ENCODE assay signal across 9 cellular contexts in the genomic region with DNA sequence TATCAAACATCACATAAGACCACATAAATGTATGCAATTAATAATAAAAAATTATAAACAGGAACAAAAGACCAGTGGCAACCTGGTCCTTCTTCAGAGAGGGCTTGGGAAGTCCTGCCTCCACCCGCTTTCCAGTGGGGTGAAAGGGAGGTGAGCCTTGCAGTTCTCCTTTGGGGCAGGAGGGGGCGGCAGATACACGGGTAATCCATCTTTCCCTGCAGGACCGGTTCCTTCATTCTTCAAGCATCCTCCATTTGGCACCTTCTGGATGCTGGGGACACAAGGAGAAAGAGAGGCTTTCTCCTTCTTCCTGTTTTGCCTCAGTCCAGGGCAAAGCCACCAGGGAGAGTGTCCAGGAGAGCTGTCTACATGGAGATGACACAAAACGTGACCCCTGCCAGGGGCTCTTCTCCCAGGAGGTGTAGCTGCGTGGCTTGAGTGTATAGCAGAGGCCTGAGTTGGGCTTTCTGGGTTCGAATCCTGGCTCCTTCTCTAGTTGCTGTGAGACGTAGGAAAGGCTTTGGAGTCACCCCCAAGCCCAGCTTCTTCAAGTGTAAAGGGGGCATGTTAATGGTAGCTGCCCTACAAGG. TPM values are rescaled to one million over a fixed set of nuclear protein-coding genes. Genes with fewer than 3 reads are reported as not detected.
A peak's percentile ranks its signal among the peaks of the same experiment; 100 is the strongest.
DNase-seq lines count a peak whose midpoint lies in the region; ATAC-seq and TF ChIP-seq lines count a peak whose summit lies in the region.
"Had no signal": no experiment of that assay in that cellular context is flagged by ENCODE, and none has a peak within 500 bp of the region (broad histone marks: within the 10 kb centered on the region; RNA-seq: fewer than 3 reads in every experiment).

No MANE protein-coding gene starts in this region.

- H3K27me3 ChIP-seq in ascending aorta, result no peaks in the 10 kb centered on the region
- H3K27me3 ChIP-seq in gastrocnemius medialis, result no peaks in the 10 kb centered on the region

- H3K9me3 ChIP-seq in ascending aorta (peaks cover 0 to 7% of the 10 kb centered on the region in 2 donors), gastrocnemius medialis (no peaks in the 10 kb centered on the region)

- POLR2A ChIA-PET in GM10248 (lab: Yijun Ruan, JAX), result no interaction called here

- H3K36me3 ChIP-seq in ascending aorta (no peaks in the 10 kb centered on the region), gastrocnemius medialis (no peaks in the 10 kb centered on the region)

- no peak overlapping the region for H3K27ac ChIP-seq in ascending aorta
- H3K27ac ChIP-seq in gastrocnemius medialis, result no peak overlapping the region
- H3K27ac ChIP-seq: epithelial cell of prostate had no signal

- TF ChIP-seq CTCF in GM10248 (IDR thresholded peaks at IDR 0.05; ENCODE audit: control extremely low read depth, extremely low read depth, low read depth, missing control alignments), result peak; percentile 95
- peak; percentile 82 to 93 (median 92) for TF ChIP-seq CTCF in ascending aorta (IDR thresholded peaks at IDR 0.05)
- TF ChIP-seq CTCF in gastrocnemius medialis (IDR thresholded peaks at IDR 0.05 in 4 of 5, conservative IDR thresholded peaks at IDR 0.05 in 1 of 5), result peak; percentile 79 to 93 (median 88)

- in situ Hi-C loops in gastrocnemius medialis (cut with MboI; ENCODE audit: low sequenced_read_pairs in 4 of 4), result loop anchor here in 3 of 4 donors (10.0 kb wide), 1 partner anchor 1009 kb away; no protein-coding TSS in a partner anchor

- CTCF ChIA-PET in GM10248 (lab: Yijun Ruan, JAX), result interaction anchor here (0.7 to 4.6 kb wide), 20 partner anchors 9 to 1964 kb away, joined by 3 to 24 read pairs (median 4); no protein-coding TSS in a partner anchor

- H3K4me3 ChIP-seq in ascending aorta (no peak overlapping the region), gastrocnemius medialis (no peak overlapping the region)

- peak; percentile 81 to 90 for ATAC-seq in gastrocnemius medialis
- ATAC-seq in GM18520 (IDR thresholded peaks at IDR 0.05; ENCODE audit: unreplicated experiment), result no peak
- no peak for ATAC-seq in HG03460 (IDR thresholded peaks at IDR 0.05; ENCODE audit: unreplicated experiment)

- DNase-seq in GM10248 (ENCODE audit: extremely low spot score), result peak; percentile 70
- DNase-seq in NCI-H1092 (lab: John Stamatoyannopoulos, UW), result peak; percentile 39
- peak; percentile 40 for DNase-seq in T-helper 22 cell (ENCODE audit: low read depth)
- peak; percentile 18 to 83 for DNase-seq in ascending aorta (ENCODE audit: low spot score in 2 of 2)
- peak; percentile 80 for DNase-seq in hepatic stellate cell (ENCODE audit: low spot score)
- peak; percentile 45 to 70 for DNase-seq in gastrocnemius medialis

- intact Hi-C loops in ascending aorta (cut with DNase I) (loop anchor here (2.0 to 5.0 kb wide), 2 partner anchors 176 to 1013 kb away; no protein-coding TSS in a partner anchor), gastrocnemius medialis (cut with DNase I; ENCODE audit: low total_unique reads) (loop anchor here (2.0 to 10.0 kb wide), 2 partner anchors 119 to 1013 kb away; no protein-coding TSS in a partner anchor)

- no peak for TF ChIP-seq POLR2A in gastrocnemius medialis (IDR thresholded peaks at IDR 0.05)

- H3K4me1 ChIP-seq in ascending aorta (no peaks in the 10 kb centered on the region), gastrocnemius medialis (no peaks in the 10 kb centered on the region)

RNA-seq across cellular contexts. Expression of gene RPLP1, which starts 23.2 kb away (rescaled TPM):
- total RNA-seq in ascending aorta (379 TPM), gastrocnemius medialis (1,000 to 10,000 TPM in 1 of 4 donors, 100 to 1,000 TPM in 3; 849 to 1,174 (median 925) TPM)

Comparison
In these comparisons a context has a peak if more than half of its experiments do, and no peak if none do; other contexts are left out.
1. ATAC-seq: peak in gastrocnemius medialis (2 of 2); none in GM18520 (single experiment) and HG03460 (single experiment).
2. Peak in every context shown above with its lines, with median percentiles within 50 percentile points of each other: DNase-seq and CTCF ChIP-seq.